In genomic region chr12:94601972-94602517, GRCh38 we compare ENCODE assay signal across 22 cellular contexts. TPM values are rescaled to one million over a fixed set of nuclear protein-coding genes. Genes with fewer than 3 reads are reported as not detected.
"Had no signal": no experiment of that assay in that cellular context is flagged by ENCODE, and none has a peak within 500 bp of the region (broad histone marks: within the 10 kb centered on the region; RNA-seq: fewer than 3 reads in every experiment).

No MANE protein-coding gene starts in this region.

- DNase-seq: activated CD4-positive, alpha-beta T cell treated with anti-CD3 and anti-CD28 coated beads, Interleukin-2, amount 50 U/mL, for 1 hour; activated CD4-positive, CD25-positive, alpha-beta regulatory T cell treated with anti-CD3 and anti-CD28 coated beads, Interleukin-2, amount 50 U/mL, for 72 hours; activated T-cell treated with anti-CD3 and anti-CD28 coated beads, Interleukin-2, amount 50 U/mL, for 1 hour; adrenal gland; colonic mucosa; dorsolateral prefrontal cortex; effector memory CD8-positive, alpha-beta T cell; immature natural killer cell; midbrain; SK-N-SH; stimulated activated CD4-positive, alpha-beta T cell treated with anti-CD3 and anti-CD28 coated beads, Interleukin-12 subunit alpha, Interleukin-12 subunit beta, amount 100 ng/mL, for 4 hours; stimulated activated CD4-positive, alpha-beta T cell treated with anti-CD3 and anti-CD28 coated beads, Interleukin-4, amount 100 ng/mL, for 4 hours; substantia nigra; upper lobe of right lung; WERI-Rb-1 had no signal

- H3K4me1 ChIP-seq: breast epithelium, colonic mucosa, upper lobe of right lung had no signal

- H3K27ac ChIP-seq: adrenal gland, breast epithelium, colonic mucosa, hepatocyte, parathyroid adenoma, thyroid gland, upper lobe of right lung, WERI-Rb-1 had no signal

- H3K36me3 ChIP-seq: adrenal gland, breast epithelium, colonic mucosa, thyroid gland, upper lobe of right lung, WERI-Rb-1 had no signal

- FAIRE-seq: astrocyte, TTC549 had no signal

- H3K9me3 ChIP-seq: adrenal gland, colonic mucosa, SK-N-SH, thyroid gland, upper lobe of right lung had no signal

- ATAC-seq: effector memory CD8-positive, alpha-beta T cell; upper lobe of right lung had no signal

- H3K4me3 ChIP-seq: adrenal gland, breast epithelium, colonic mucosa, dorsolateral prefrontal cortex, hepatocyte, thyroid gland, upper lobe of right lung had no signal

- H3K4me2 ChIP-seq: hepatocyte, SK-N-SH had no signal

- H3K27me3 ChIP-seq: adrenal gland, breast epithelium, colonic mucosa, dorsolateral prefrontal cortex, hepatocyte, thyroid gland, upper lobe of right lung had no signal

- H3K9ac ChIP-seq: parathyroid adenoma, SK-N-SH had no signal

RNA-seq across cellular contexts. Expression of gene TMCC3, which starts 48.3 kb away (rescaled TPM):
- total RNA-seq: T-helper 2 cell treated with Interferon-gamma antibody and Interleukin-4, amounts not matched to agents 100 ng/mL and 5 ng/mL, for 36 hours had no signal
